ENCODE assay signal across 1 cellular context in genomic region chr2:8552264-8552913, GRCh38.
TF ChIP-seq lines count a peak whose summit lies in the region.

No MANE protein-coding gene starts in this region.

TF ChIP-seq in GM23338, 12 proteins besides CTCF, POLR2A, EP300 and RAD21 (continued from another document):
- TF ChIP-seq ZNF462 (CRISPR knock-in tag; IDR thresholded peaks at IDR 0.05) (no peak), EZH2 (IDR thresholded peaks at IDR 0.05; ENCODE audit: low read depth, unreplicated experiment) (no peak)
